29 cellular contexts compared by ENCODE assay signal in the genomic region with DNA sequence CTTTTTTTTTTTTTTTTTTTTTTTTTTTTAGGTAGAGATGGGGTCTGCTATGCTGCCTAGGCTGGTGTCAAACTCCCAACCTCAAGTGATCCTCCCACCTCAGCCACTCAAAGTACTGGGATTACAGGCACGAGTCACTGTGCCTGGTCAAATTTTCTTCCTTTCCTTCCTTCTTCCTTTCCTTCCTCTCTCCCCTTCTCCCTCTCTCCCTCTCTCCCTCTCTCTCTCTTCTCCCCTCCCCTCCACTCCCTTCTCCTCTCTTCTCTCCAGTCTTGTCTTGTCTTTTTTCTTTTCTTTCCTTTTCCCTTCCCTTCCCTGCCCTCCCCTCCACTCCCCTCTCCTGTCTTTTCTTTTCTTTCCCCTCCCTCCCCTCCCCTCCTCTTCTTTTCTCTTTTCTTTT. TPM values are rescaled to one million over a fixed set of nuclear protein-coding genes. Genes with fewer than 3 reads are reported as not detected.
"Had no signal": no experiment of that assay in that cellular context is flagged by ENCODE, and none has a peak within 500 bp of the region (broad histone marks: within the 10 kb centered on the region; RNA-seq: fewer than 3 reads in every experiment).

No MANE protein-coding gene starts in this region.

- H3K9me3 Mint-ChIP-seq: stimulated activated effector memory CD8-positive, alpha-beta T cell treated with anti-CD3 and anti-CD28 coated beads, Interleukin-12 subunit alpha, Interleukin-12 subunit beta, amount 100 ng/mL, for 72 hours; stimulated activated memory B cell treated with anti-CD40 and anti-IgM and Interleukin-4, amounts not matched to agents 10 μg/mL and 1 μg/mL and 100 μg/mL, for 72 hours; stimulated activated naive B cell treated with anti-CD40 and anti-IgM and Interleukin-4, amounts not matched to agents 10 μg/mL and 1 μg/mL and 100 μg/mL, for 72 hours; stimulated activated naive CD8-positive, alpha-beta T cell treated with anti-CD3 and anti-CD28 coated beads, Interleukin-15, Interleukin-2, amounts not matched to agents 100 ng/mL and 50 ng/mL, for 24 hours; type B pancreatic cell had no signal

- ATAC-seq: stimulated activated effector memory CD8-positive, alpha-beta T cell treated with anti-CD3 and anti-CD28 coated beads, Interleukin-12 subunit alpha, Interleukin-12 subunit beta, amount 100 ng/mL, for 72 hours; stimulated activated memory B cell treated with anti-CD40 and anti-IgM and Interleukin-4, amounts not matched to agents 10 μg/mL and 1 μg/mL and 100 μg/mL, for 72 hours; stimulated activated naive B cell treated with anti-CD40 and anti-IgM and Interleukin-4, amounts not matched to agents 10 μg/mL and 1 μg/mL and 100 μg/mL, for 72 hours; stimulated activated naive CD8-positive, alpha-beta T cell treated with anti-CD3 and anti-CD28 coated beads, Interleukin-15, Interleukin-2, amounts not matched to agents 100 U/mL and 50 U/mL, for 24 hours had no signal

- H3K4me3 Mint-ChIP-seq: stimulated activated effector memory CD8-positive, alpha-beta T cell treated with anti-CD3 and anti-CD28 coated beads, Interleukin-12 subunit alpha, Interleukin-12 subunit beta, amount 100 ng/mL, for 72 hours; stimulated activated memory B cell treated with anti-CD40 and anti-IgM and Interleukin-4, amounts not matched to agents 10 μg/mL and 1 μg/mL and 100 μg/mL, for 72 hours; stimulated activated naive B cell treated with anti-CD40 and anti-IgM and Interleukin-4, amounts not matched to agents 10 μg/mL and 1 μg/mL and 100 μg/mL, for 72 hours; stimulated activated naive CD8-positive, alpha-beta T cell treated with anti-CD3 and anti-CD28 coated beads, Interleukin-15, Interleukin-2, amounts not matched to agents 100 ng/mL and 50 ng/mL, for 24 hours; type B pancreatic cell had no signal

- DNase-seq: stimulated activated CD4-positive, alpha-beta T cell treated with anti-CD3 and anti-CD28 coated beads, Interleukin-2, amount 100 ng/mL, for 24 hours; stimulated activated CD4-positive, alpha-beta T cell treated with anti-CD3 and anti-CD28 coated beads, Interleukin-2, amount 100 ng/mL, for 48 hours; stimulated activated CD4-positive, alpha-beta T cell treated with anti-CD3 and anti-CD28 coated beads, Interleukin-4, amount 100 ng/mL, for 1 hour; stimulated activated CD4-positive, alpha-beta T cell treated with anti-CD3 and anti-CD28 coated beads, Interleukin-4, amount 100 ng/mL, for 24 hours; stimulated activated CD4-positive, alpha-beta T cell treated with anti-CD3 and anti-CD28 coated beads, Interleukin-4, amount 100 ng/mL, for 4 hours; stimulated activated CD8-positive, alpha-beta memory T cell treated with anti-CD3 and anti-CD28 coated beads, Interleukin-4, amount 100 ng/mL, for 48 hours; stimulated activated naive B cell treated with anti-CD40 and anti-IgM and Interleukin-4, amounts not matched to agents 10 μg/mL and 1 μg/mL and 100 μg/mL, for 72 hours; stimulated activated naive CD4-positive, alpha-beta T cell; stimulated activated naive CD4-positive, alpha-beta T cell treated with Interleukin-2 at 50 U/mL for 16 hours; stimulated activated naive CD8-positive, alpha-beta T cell treated with anti-CD3 and anti-CD28 coated beads, Interleukin-15, Interleukin-2, amounts not matched to agents 100 U/mL and 50 U/mL, for 24 hours; stomach; substantia nigra; testis; thyroid gland; tibial artery; transverse colon; trophoblast cell; upper lobe of left lung; uterus had no signal

- H3K4me1 Mint-ChIP-seq: stimulated activated effector memory CD8-positive, alpha-beta T cell treated with anti-CD3 and anti-CD28 coated beads, Interleukin-12 subunit alpha, Interleukin-12 subunit beta, amount 100 ng/mL, for 72 hours; stimulated activated memory B cell treated with anti-CD40 and anti-IgM and Interleukin-4, amounts not matched to agents 10 μg/mL and 1 μg/mL and 100 μg/mL, for 72 hours; stimulated activated naive B cell treated with anti-CD40 and anti-IgM and Interleukin-4, amounts not matched to agents 10 μg/mL and 1 μg/mL and 100 μg/mL, for 72 hours had no signal

- H3K9me3 ChIP-seq: stomach, suprapubic skin, testis, thoracic aorta, thyroid gland, tibial artery, tibial nerve, transverse colon, upper lobe of left lung, uterus, vagina had no signal

- H3K27ac ChIP-seq: stomach, suprapubic skin, testis, thoracic aorta, thyroid gland, tibial artery, tibial nerve, transverse colon, upper lobe of left lung, uterus, vagina had no signal

- FAIRE-seq: urothelium cell line had no signal

- H3K27ac Mint-ChIP-seq: stimulated activated effector memory CD8-positive, alpha-beta T cell treated with anti-CD3 and anti-CD28 coated beads, Interleukin-12 subunit alpha, Interleukin-12 subunit beta, amount 100 ng/mL, for 72 hours; stimulated activated memory B cell treated with anti-CD40 and anti-IgM and Interleukin-4, amounts not matched to agents 10 μg/mL and 1 μg/mL and 100 μg/mL, for 72 hours; stimulated activated naive B cell treated with anti-CD40 and anti-IgM and Interleukin-4, amounts not matched to agents 10 μg/mL and 1 μg/mL and 100 μg/mL, for 72 hours; stimulated activated naive CD8-positive, alpha-beta T cell treated with anti-CD3 and anti-CD28 coated beads, Interleukin-15, Interleukin-2, amounts not matched to agents 100 ng/mL and 50 ng/mL, for 24 hours; type B pancreatic cell had no signal

- H3K4me1 ChIP-seq: testis, thyroid gland, tibial nerve, transverse colon, upper lobe of left lung, uterus, vagina had no signal

- H3K36me3 ChIP-seq: stomach, suprapubic skin, thoracic aorta, thyroid gland, tibial artery, tibial nerve, transverse colon, upper lobe of left lung, uterus, vagina had no signal

- H3K36me3 Mint-ChIP-seq: stimulated activated effector memory CD8-positive, alpha-beta T cell treated with anti-CD3 and anti-CD28 coated beads, Interleukin-12 subunit alpha, Interleukin-12 subunit beta, amount 100 ng/mL, for 72 hours; stimulated activated memory B cell treated with anti-CD40 and anti-IgM and Interleukin-4, amounts not matched to agents 10 μg/mL and 1 μg/mL and 100 μg/mL, for 72 hours; stimulated activated naive B cell treated with anti-CD40 and anti-IgM and Interleukin-4, amounts not matched to agents 10 μg/mL and 1 μg/mL and 100 μg/mL, for 72 hours; type B pancreatic cell had no signal

- H3K27me3 ChIP-seq: testis, thyroid gland, upper lobe of left lung, uterus, vagina had no signal

- H3K4me3 ChIP-seq: stomach, suprapubic skin, testis, thoracic aorta, thyroid gland, tibial artery, tibial nerve, transverse colon, upper lobe of left lung, uterus, vagina had no signal

RNA-seq across cellular contexts. Expression of a gene that starts 7.2 kb away (rescaled TPM):
- total RNA-seq: temporal lobe had no signal
